ENCODE assay signal across 12 cellular contexts in genomic region chr11:80937831-80938230, GRCh38.
"Had no signal": no experiment of that assay in that cellular context is flagged by ENCODE, and none has a peak within 500 bp of the region (broad histone marks: within the 10 kb centered on the region; RNA-seq: fewer than 3 reads in every experiment).

No MANE protein-coding gene starts in this region.

- H3K4me1 ChIP-seq: esophagus squamous epithelium, gastroesophageal sphincter, parathyroid adenoma, right atrium auricular region had no signal

- H3K4me3 ChIP-seq: esophagus squamous epithelium, gastroesophageal sphincter, right atrium auricular region, skin epidermis had no signal

- H3K27ac Mint-ChIP-seq: activated B cell treated with CpG ODN at 0.5 μM for 24 hours; activated CD4-positive, alpha-beta T cell treated with anti-CD3 and anti-CD28 coated beads, Interleukin-2, amount 10 ng/mL, durations not matched to agents 24 days and 14 days; activated naive CD4-positive, alpha-beta T cell treated with anti-CD3 and anti-CD28 coated beads for 36 hours; stimulated activated effector memory CD8-positive, alpha-beta T cell treated with anti-CD3 and anti-CD28 coated beads, Interleukin-12 subunit alpha, Interleukin-12 subunit beta, amount 100 ng/mL, for 72 hours had no signal

- ATAC-seq: gastroesophageal sphincter; SK-N-SH treated with all-trans-retinoic acid at 6 μM for 48 hours; stimulated activated effector memory CD8-positive, alpha-beta T cell treated with anti-CD3 and anti-CD28 coated beads, Interleukin-12 subunit alpha, Interleukin-12 subunit beta, amount 100 ng/mL, for 72 hours had no signal

- H3K9me3 Mint-ChIP-seq: activated naive CD4-positive, alpha-beta T cell treated with anti-CD3 and anti-CD28 coated beads for 36 hours had no signal

- DNase-seq: activated B cell treated with CpG ODN at 0.5 μM for 24 hours; activated CD4-positive, alpha-beta T cell treated with anti-CD3 and anti-CD28 coated beads, Interleukin-2, amount 10 ng/mL, durations not matched to agents 24 days and 14 days; activated naive CD4-positive, alpha-beta T cell treated with anti-CD3 and anti-CD28 coated beads for 36 hours; esophagus squamous epithelium; midbrain; trophoblast cell had no signal

- H3K36me3 ChIP-seq: esophagus squamous epithelium, gastroesophageal sphincter, right atrium auricular region had no signal

- H3K4me1 Mint-ChIP-seq: activated B cell treated with CpG ODN at 0.5 μM for 24 hours; activated CD4-positive, alpha-beta T cell treated with anti-CD3 and anti-CD28 coated beads, Interleukin-2, amount 10 ng/mL, durations not matched to agents 24 days and 14 days; stimulated activated effector memory CD8-positive, alpha-beta T cell treated with anti-CD3 and anti-CD28 coated beads, Interleukin-12 subunit alpha, Interleukin-12 subunit beta, amount 100 ng/mL, for 72 hours had no signal

- H3K27me3 ChIP-seq: esophagus squamous epithelium, gastroesophageal sphincter, right atrium auricular region had no signal

- H3K9me3 ChIP-seq: esophagus squamous epithelium, gastroesophageal sphincter, right atrium auricular region had no signal

- H3K27me3 Mint-ChIP-seq: activated B cell treated with CpG ODN at 0.5 μM for 24 hours; activated CD4-positive, alpha-beta T cell treated with anti-CD3 and anti-CD28 coated beads, Interleukin-2, amount 10 ng/mL, durations not matched to agents 24 days and 14 days had no signal

- H3K27ac ChIP-seq: esophagus squamous epithelium, gastroesophageal sphincter, parathyroid adenoma, right atrium auricular region had no signal

- H3K36me3 Mint-ChIP-seq: stimulated activated effector memory CD8-positive, alpha-beta T cell treated with anti-CD3 and anti-CD28 coated beads, Interleukin-12 subunit alpha, Interleukin-12 subunit beta, amount 100 ng/mL, for 72 hours had no signal

- H3K4me3 Mint-ChIP-seq: activated B cell treated with CpG ODN at 0.5 μM for 24 hours; activated CD4-positive, alpha-beta T cell treated with anti-CD3 and anti-CD28 coated beads, Interleukin-2, amount 10 ng/mL, durations not matched to agents 24 days and 14 days; activated naive CD4-positive, alpha-beta T cell treated with anti-CD3 and anti-CD28 coated beads for 36 hours; stimulated activated effector memory CD8-positive, alpha-beta T cell treated with anti-CD3 and anti-CD28 coated beads, Interleukin-12 subunit alpha, Interleukin-12 subunit beta, amount 100 ng/mL, for 72 hours had no signal
